39 cellular contexts compared by ENCODE assay signal in genomic region chr5:140093866-140094265, GRCh38. TPM values are rescaled to one million over a fixed set of nuclear protein-coding genes. Genes with fewer than 3 reads are reported as not detected.
"Had no signal": no experiment of that assay in that cellular context is flagged by ENCODE, and none has a peak within 500 bp of the region (broad histone marks: within the 10 kb centered on the region; RNA-seq: fewer than 3 reads in every experiment).

No MANE protein-coding gene starts in this region.

- H3K36me3 ChIP-seq: adrenal gland, ascending aorta, brain microvascular endothelial cell, breast epithelium, cardiac muscle cell had no signal

- H3K4me3 Mint-ChIP-seq: activated naive CD4-positive, alpha-beta T cell treated with anti-CD3 and anti-CD28 coated beads for 36 hours; activated naive CD4-positive, alpha-beta T cell treated with anti-CD3 and anti-CD28 coated beads, Interleukin-2, amount 10 ng/mL, durations not matched to agents 7 days and 5 days; activated naive CD4-positive, alpha-beta T cell treated with anti-CD3 and anti-CD28 coated beads, Interleukin-2, amount 50 U/mL, for 24 hours; activated naive CD8-positive, alpha-beta T cell; activated naive CD8-positive, alpha-beta T cell treated with anti-CD3 and anti-CD28 coated beads for 36 hours; activated naive CD8-positive, alpha-beta T cell treated with anti-CD3 and anti-CD28 coated beads, Interleukin-2, amount 10 ng/mL, durations not matched to agents 7 days and 5 days; activated naive CD8-positive, alpha-beta T cell treated with anti-CD3 and anti-CD28 coated beads, Interleukin-2, amount 50 U/mL, for 24 hours; activated T-cell treated with anti-CD3 and anti-CD28 coated beads, Interleukin-2, amount 50 U/mL, for 24 hours; activated T-cell treated with anti-CD3 and anti-CD28 coated beads, Interleukin-2, amount 50 U/mL, for 4 hours; activated T-cell treated with anti-CD3 and anti-CD28 coated beads, Interleukin-2, amount 50 U/mL, for 72 hours; activated T-helper 1 cell treated with anti-CD3 and anti-CD28 coated beads, Interleukin-12 subunit alpha, Interleukin-12 subunit beta, Interleukin-2, Interleukin-4 antibody, amounts not matched to agents 30 ng/mL and 10 ng/mL and 1 ng/mL, durations not matched to agents 14 hours and 24 hours and 36 hours; activated T-helper 17 cell treated with anti-CD3 and anti-CD28 coated beads, Interleukin-2, amount 50 U/mL, for 72 hours; brain; central memory CD8-positive, alpha-beta T cell had no signal

- H3K4me1 ChIP-seq: adrenal gland, ascending aorta, body of pancreas, breast epithelium had no signal

- H3K9me3 ChIP-seq: body of pancreas had no signal

- H3K36me3 Mint-ChIP-seq: activated naive CD8-positive, alpha-beta T cell treated with anti-CD3 and anti-CD28 coated beads, Interleukin-2, amount 10 ng/mL, durations not matched to agents 7 days and 5 days; brain had no signal

- H3K27me3 ChIP-seq: adrenal gland, ascending aorta, body of pancreas, brain microvascular endothelial cell, breast epithelium had no signal

- H3K27ac ChIP-seq: adrenal gland, ascending aorta, brain microvascular endothelial cell, breast epithelium, cardiac muscle cell had no signal

- H3K27ac Mint-ChIP-seq: activated naive CD4-positive, alpha-beta T cell treated with anti-CD3 and anti-CD28 coated beads for 36 hours; activated naive CD4-positive, alpha-beta T cell treated with anti-CD3 and anti-CD28 coated beads, Interleukin-2, amount 10 ng/mL, durations not matched to agents 7 days and 5 days; activated naive CD4-positive, alpha-beta T cell treated with anti-CD3 and anti-CD28 coated beads, Interleukin-2, amount 50 U/mL, for 24 hours; activated naive CD4-positive, alpha-beta T cell treated with anti-CD3 and anti-CD28 coated beads, Interleukin-2, amount 50 U/mL, for 72 hours; activated naive CD8-positive, alpha-beta T cell; activated naive CD8-positive, alpha-beta T cell treated with anti-CD3 and anti-CD28 coated beads for 36 hours; activated naive CD8-positive, alpha-beta T cell treated with anti-CD3 and anti-CD28 coated beads, Interleukin-2, amount 10 ng/mL, durations not matched to agents 7 days and 5 days; activated naive CD8-positive, alpha-beta T cell treated with anti-CD3 and anti-CD28 coated beads, Interleukin-2, amount 50 U/mL, for 24 hours; activated T-cell treated with anti-CD3 and anti-CD28 coated beads, Interleukin-2, amount 50 U/mL, for 24 hours; activated T-cell treated with anti-CD3 and anti-CD28 coated beads, Interleukin-2, amount 50 U/mL, for 72 hours; activated T-helper 1 cell treated with anti-CD3 and anti-CD28 coated beads, Interleukin-12 subunit alpha, Interleukin-12 subunit beta, Interleukin-2, Interleukin-4 antibody, amounts not matched to agents 30 ng/mL and 10 ng/mL and 1 ng/mL, durations not matched to agents 14 hours and 24 hours and 36 hours; activated T-helper 17 cell treated with anti-CD3 and anti-CD28 coated beads, Interleukin-2, amount 50 U/mL, for 72 hours; activated T-helper 2 cell treated with anti-CD3 and anti-CD28 coated beads, Interferon-gamma antibody, Interleukin-2, Interleukin-4, amounts not matched to agents 10 μg/mL and 5 μg/mL and 100 μg/mL, durations not matched to agents 14 hours and 24 hours and 36 hours; brain had no signal

- ATAC-seq: activated naive CD4-positive, alpha-beta T cell treated with anti-CD3 and anti-CD28 coated beads, Interleukin-2, amount 50 U/mL, for 72 hours; activated naive CD8-positive, alpha-beta T cell treated with anti-CD3 and anti-CD28 coated beads, Interleukin-2, amount 50 U/mL, for 24 hours; activated T-cell treated with anti-CD3 and anti-CD28 coated beads, Interleukin-2, amount 50 U/mL, for 4 hours; activated T-cell treated with anti-CD3 and anti-CD28 coated beads, Interleukin-2, amount 50 U/mL, for 72 hours; activated T-helper 17 cell treated with anti-CD3 and anti-CD28 coated beads, Interleukin-2, amount 50 U/mL, for 72 hours had no signal

- DNase-seq: activated effector memory CD4-positive, alpha-beta T cell treated with anti-CD3 and anti-CD28 coated beads, Interleukin-2, amount 50 U/mL, for 16 hours; activated effector memory CD4-positive, alpha-beta T cell treated with Interleukin-2 at 50 U/mL for 16 hours; activated gamma-delta T cell; activated gamma-delta T cell treated with Interleukin-2 at 50 U/mL for 16 hours; activated naive CD4-positive, alpha-beta T cell; activated naive CD4-positive, alpha-beta T cell treated with anti-CD3 and anti-CD28 coated beads for 36 hours; activated naive CD4-positive, alpha-beta T cell treated with anti-CD3 and anti-CD28 coated beads, Interleukin-2, amount 10 ng/mL, durations not matched to agents 7 days and 5 days; activated naive CD4-positive, alpha-beta T cell treated with anti-CD3 and anti-CD28 coated beads, Interleukin-2, amount 50 U/mL, for 16 hours; activated naive CD4-positive, alpha-beta T cell treated with Interleukin-2 at 50 U/mL for 16 hours; activated naive CD8-positive, alpha-beta T cell treated with anti-CD3 and anti-CD28 coated beads for 36 hours; activated naive CD8-positive, alpha-beta T cell treated with anti-CD3 and anti-CD28 coated beads, Interleukin-2, amount 10 ng/mL, durations not matched to agents 7 days and 5 days; activated naive CD8-positive, alpha-beta T cell treated with anti-CD3 and anti-CD28 coated beads, Interleukin-2, amount 50 U/mL, for 24 hours; activated T-cell treated with anti-CD3 and anti-CD28 coated beads, Interleukin-2, amount 50 U/mL, for 24 hours; activated T-cell treated with anti-CD3 and anti-CD28 coated beads, Interleukin-2, amount 50 U/mL, for 4 hours; activated T-cell treated with anti-CD3 and anti-CD28 coated beads, Interleukin-2, amount 50 U/mL, for 48 hours; activated T-cell treated with anti-CD3 and anti-CD28 coated beads, Interleukin-2, amount 50 U/mL, for 72 hours; adrenal gland; amniotic stem cell; amygdala; anterior cingulate cortex; aorta; body of pancreas; brain microvascular endothelial cell; caudate nucleus; central memory CD4-positive, alpha-beta T cell; cerebellar nuclear complex had no signal

- H3K4me1 Mint-ChIP-seq: activated naive CD4-positive, alpha-beta T cell treated with anti-CD3 and anti-CD28 coated beads, Interleukin-2, amount 10 ng/mL, durations not matched to agents 7 days and 5 days; activated naive CD4-positive, alpha-beta T cell treated with anti-CD3 and anti-CD28 coated beads, Interleukin-2, amount 50 U/mL, for 24 hours; activated naive CD8-positive, alpha-beta T cell treated with anti-CD3 and anti-CD28 coated beads for 36 hours; activated naive CD8-positive, alpha-beta T cell treated with anti-CD3 and anti-CD28 coated beads, Interleukin-2, amount 10 ng/mL, durations not matched to agents 7 days and 5 days; activated naive CD8-positive, alpha-beta T cell treated with anti-CD3 and anti-CD28 coated beads, Interleukin-2, amount 50 U/mL, for 24 hours; activated T-helper 17 cell treated with anti-CD3 and anti-CD28 coated beads, Interleukin-2, amount 50 U/mL, for 72 hours; brain; central memory CD8-positive, alpha-beta T cell had no signal

- H3K4me3 ChIP-seq: adrenal gland, ascending aorta, body of pancreas, breast epithelium, cardiac muscle cell had no signal

- H3K27me3 Mint-ChIP-seq: activated naive CD8-positive, alpha-beta T cell treated with anti-CD3 and anti-CD28 coated beads for 36 hours had no signal

- FAIRE-seq: bronchial epithelial cell, colon had no signal

RNA-seq across cellular contexts. Expression of gene NRG2, which starts 50.8 kb away (rescaled TPM):
- total RNA-seq: activated naive CD4-positive, alpha-beta T cell treated with anti-CD3 and anti-CD28 coated beads for 36 hours; activated T-helper 2 cell treated with anti-CD3 and anti-CD28 coated beads, Interferon-gamma antibody, Interleukin-2, Interleukin-4, amounts not matched to agents 10 μg/mL and 5 μg/mL and 100 μg/mL, durations not matched to agents 14 hours and 24 hours and 36 hours had no signal
